ENCODE assay signal across 8 cellular contexts in the genomic region with DNA sequence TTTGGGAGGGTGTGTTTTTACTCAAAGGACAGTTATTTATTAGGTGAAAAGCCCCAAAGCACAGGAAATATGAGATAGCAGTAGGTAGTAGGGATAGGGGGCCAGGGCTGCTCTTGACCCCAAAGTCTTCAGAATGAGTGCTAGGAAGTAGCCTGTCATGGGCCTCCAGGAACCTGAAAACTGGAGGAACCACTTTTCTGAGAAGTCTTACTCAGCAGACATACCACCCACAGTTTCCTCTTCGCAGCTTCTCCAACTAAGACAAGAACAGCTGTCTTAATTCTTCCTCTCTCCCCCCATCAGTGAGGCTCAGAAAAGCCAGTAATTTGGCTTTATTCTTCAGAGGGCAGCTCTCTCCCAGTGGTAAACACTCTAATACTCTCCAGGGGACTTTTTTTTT.
DNase-seq lines count a peak whose midpoint lies in the region; ATAC-seq and TF ChIP-seq lines count a peak whose summit lies in the region.

No MANE protein-coding gene starts in this region.

- TF ChIP-seq EP300 in tibial nerve (IDR thresholded peaks at IDR 0.05): no peak

- peak overlapping the region; percentile 88 for H3K27ac Mint-ChIP-seq in activated naive CD4-positive, alpha-beta T cell treated with anti-CD3 and anti-CD28 coated beads, Interleukin-2, amount 50 U/mL, for 24 hours

- no peaks in the 10 kb centered on the region for H3K27me3 ChIP-seq in tibial nerve

- H3K9me3 ChIP-seq in tibial nerve: no peaks in the 10 kb centered on the region

- ATAC-seq in GM21381 (IDR thresholded peaks at IDR 0.05; ENCODE audit: unreplicated experiment): peak; percentile 91

- no peak for TF ChIP-seq POLR2A in tibial nerve (IDR thresholded peaks at IDR 0.05)

- H3K4me1 ChIP-seq in tibial nerve: peaks cover 0 to 21% (median 4%) of the 10 kb centered on the region in 4 donors

- WGBS in tibial nerve, 2 donors: 55 to 72% methylated on average over 1 of the region's 1 CpG

- peak; percentile 14 for DNase-seq in ELR (ENCODE audit: low read depth)
- DNase-seq in HT-29 (ENCODE audit: low spot score): peak; percentile 30
- peak; percentile 49 for DNase-seq in middle frontal gyrus (ENCODE audit: extremely low spot score, low spot score)
- DNase-seq in NCI-H2171 treated with DMSO at 0.1 percent for 48 hours (lab: John Stamatoyannopoulos, UW): no peak
- DNase-seq in tibial nerve (ENCODE audit: low spot score in 2 of 2): no peak
- DNase-seq in ACHN: no peak

- peaks cover 0 to 2% (median 0%) of the 10 kb centered on the region in 3 donors for H3K36me3 ChIP-seq in tibial nerve

- no peak overlapping the region for H3K4me3 ChIP-seq in tibial nerve

- in situ Hi-C loops in ACHN (cut with HindIII; ENCODE audit: low pct_ligation_motif_present, low pct_unique_long_range_greater_than_20kb, low sequenced_read_pairs): no loop called here

- peaks cover 48% of the 10 kb centered on the region for H3K4me1 Mint-ChIP-seq in activated naive CD4-positive, alpha-beta T cell treated with anti-CD3 and anti-CD28 coated beads, Interleukin-2, amount 50 U/mL, for 24 hours

- no peaks in the 10 kb centered on the region for H3K9me3 Mint-ChIP-seq in activated naive CD4-positive, alpha-beta T cell treated with anti-CD3 and anti-CD28 coated beads, Interleukin-2, amount 50 U/mL, for 24 hours

- TF ChIP-seq CTCF in tibial nerve (IDR thresholded peaks at IDR 0.05): no peak

- H3K27ac ChIP-seq in tibial nerve: peak overlapping the region in 2 of 4 donors; percentile 64 to 70

- no peaks in the 10 kb centered on the region for H3K27me3 Mint-ChIP-seq in activated naive CD4-positive, alpha-beta T cell treated with anti-CD3 and anti-CD28 coated beads, Interleukin-2, amount 50 U/mL, for 24 hours

- peak overlapping the region; percentile 68 for H3K4me3 Mint-ChIP-seq in activated naive CD4-positive, alpha-beta T cell treated with anti-CD3 and anti-CD28 coated beads, Interleukin-2, amount 50 U/mL, for 24 hours

- H3K36me3 Mint-ChIP-seq in activated naive CD4-positive, alpha-beta T cell treated with anti-CD3 and anti-CD28 coated beads, Interleukin-2, amount 50 U/mL, for 24 hours: no peaks in the 10 kb centered on the region

Comparison
In these comparisons a context has a peak if more than half of its experiments do, and no peak if none do; other contexts are left out.
1. DNase-seq: peak in ELR (single experiment), HT-29 (single experiment) and middle frontal gyrus (single experiment); none in NCI-H2171 treated with DMSO at 0.1 percent for 48 hours (single experiment), tibial nerve (0 of 2) and ACHN (single experiment).